In genomic region chr2:85911836-85912692, GRCh38 we compare ENCODE assay signal across 12 cellular contexts. TPM values are rescaled to one million over a fixed set of nuclear protein-coding genes. Genes with fewer than 3 reads are reported as not detected.
DNase-seq lines count a peak whose midpoint lies in the region; ATAC-seq, FAIRE-seq and TF ChIP-seq lines count a peak whose summit lies in the region.
"Had no signal": no experiment of that assay in that cellular context is flagged by ENCODE, and none has a peak within 500 bp of the region (broad histone marks: within the 10 kb centered on the region; RNA-seq: fewer than 3 reads in every experiment).

No MANE protein-coding gene starts in this region.

- H3K4me1 ChIP-seq in mammary epithelial cell (ENCODE audit: insufficient read depth, low read length) (peaks cover 33% of the 10 kb centered on the region), urinary bladder (ENCODE audit: insufficient read depth) (no peaks in the 10 kb centered on the region), HepG2 (ENCODE audit: insufficient read depth, low read length) (peaks cover 30% of the 10 kb centered on the region)

- H3K4me2 ChIP-seq in mammary epithelial cell (ENCODE audit: insufficient read depth, low read depth, low read length), result peak overlapping the region; percentile 27
- H3K4me2 ChIP-seq in HepG2 (ENCODE audit: low read depth, low read length), result no peak overlapping the region

- peaks cover 7% of the 10 kb centered on the region for H3K4me1 Mint-ChIP-seq in activated CD8-positive, alpha-beta T cell treated with anti-CD3 and anti-CD28 coated beads for 36 hours (ENCODE audit: low read depth)
- peaks cover 2% of the 10 kb centered on the region for H3K4me1 Mint-ChIP-seq in activated CD8-positive, alpha-beta T cell treated with anti-CD3 and anti-CD28 coated beads, Interleukin-2, amount 10 ng/mL, durations not matched to agents 7 days and 5 days (ENCODE audit: low read depth)

- H3K4me3 ChIP-seq in mammary epithelial cell (replicated peaks in 1 of 3; ENCODE audit: insufficient read depth in 1 of 3, low read depth in 2 of 3, low read length in 3 of 3), result no peak overlapping the region
- no peak overlapping the region for H3K4me3 ChIP-seq in urinary bladder (ENCODE audit: low read depth, low read length)
- no peak overlapping the region for H3K4me3 ChIP-seq in HepG2 (replicated peaks in 1 of 3; ENCODE audit: insufficient read depth in 1 of 3, low read depth in 2 of 3, low read length in 3 of 3)

- H3K27me3 ChIP-seq in mammary epithelial cell (ENCODE audit: insufficient read depth, low read length) (no peaks in the 10 kb centered on the region), HepG2 (ENCODE audit: control insufficient read depth in 1 of 2, insufficient read depth in 2 of 2, low read length in 2 of 2) (peaks cover 0 to 3% of the 10 kb centered on the region in 2 experiments; a peak in 1 of 5 replicates)
- H3K27me3 ChIP-seq: neutrophil had no signal

- H2AFZ ChIP-seq in mammary epithelial cell (ENCODE audit: low read depth, low read length) (peak overlapping the region; percentile 45), HepG2 (ENCODE audit: low read length) (no peak overlapping the region)

- TF ChIP-seq EP300 in HepG2 (IDR thresholded peaks at IDR 0.05; ENCODE audit: low read depth in 2 of 2, low read length in 2 of 2) (no peak), HepG2 (CRISPR knock-in tag; IDR thresholded peaks at IDR 0.05; ENCODE audit: borderline replicate concordance) (no peak)

- no peak for FAIRE-seq in HepG2 (lab: Jason Lieb, UNC)
- FAIRE-seq: endometrium had no signal

- ATAC-seq in activated CD8-positive, alpha-beta T cell treated with anti-CD3 and anti-CD28 coated beads for 36 hours, result no peak
- ATAC-seq in activated CD8-positive, alpha-beta T cell treated with anti-CD3 and anti-CD28 coated beads, Interleukin-2, amount 10 ng/mL, durations not matched to agents 7 days and 5 days, result no peak
- ATAC-seq in HepG2, result no peak

- in situ Hi-C loops in mammary epithelial cell (cut with MboI; ENCODE audit: low sequenced_read_pairs in 2 of 2), result no loop called here
- in situ Hi-C loops in HepG2 (cut with HindIII; ENCODE audit: extremely low pct_ligation_motif_present, low pct_unique_long_range_greater_than_20kb), result no loop called here

- dilution Hi-C loops in mammary epithelial cell (cut with HindIII; ENCODE audit: low sequenced_read_pairs), result no loop called here

- H3K36me3 Mint-ChIP-seq in activated CD8-positive, alpha-beta T cell treated with anti-CD3 and anti-CD28 coated beads for 36 hours (ENCODE audit: low read depth), result no peaks in the 10 kb centered on the region
- H3K36me3 Mint-ChIP-seq in activated CD8-positive, alpha-beta T cell treated with anti-CD3 and anti-CD28 coated beads, Interleukin-2, amount 10 ng/mL, durations not matched to agents 7 days and 5 days (ENCODE audit: low read depth), result no peaks in the 10 kb centered on the region

- H3K79me2 ChIP-seq in mammary epithelial cell (ENCODE audit: insufficient read depth, low read length) (no peaks in the 10 kb centered on the region), HepG2 (ENCODE audit: insufficient read depth, low read length) (no peaks in the 10 kb centered on the region)

- POLR2A ChIA-PET in activated CD8-positive, alpha-beta T cell treated with anti-CD3 and anti-CD28 coated beads for 36 hours (lab: Charles Lee), result no interaction called here
- POLR2A ChIA-PET in activated CD8-positive, alpha-beta T cell treated with anti-CD3 and anti-CD28 coated beads, Interleukin-2, amount 10 ng/mL, durations not matched to agents 7 days and 5 days (lab: Charles Lee), result interaction anchor here (0.5 kb wide), 1 partner anchor 160 kb away, joined by 3 read pairs; no protein-coding TSS in a partner anchor
- POLR2A ChIA-PET in HepG2 (lab: Yijun Ruan, JAX), result no interaction called here

- TF ChIP-seq CTCF in activated CD8-positive, alpha-beta T cell treated with anti-CD3 and anti-CD28 coated beads for 36 hours (IDR thresholded peaks at IDR 0.05), result no peak
- TF ChIP-seq CTCF in mammary epithelial cell (conservative IDR thresholded peaks at IDR 0.05 in 1 of 2, IDR thresholded peaks at IDR 0.05 in 1 of 2; ENCODE audit: extremely low read depth in 1 of 2, insufficient read depth in 1 of 2, low read depth in 1 of 2, low read length in 2 of 2) (no peak), HepG2 (CRISPR knock-in tag; IDR thresholded peaks at IDR 0.05) (no peak)

- no peaks in the 10 kb centered on the region for H3K9me3 Mint-ChIP-seq in activated CD8-positive, alpha-beta T cell treated with anti-CD3 and anti-CD28 coated beads for 36 hours
- H3K9me3 Mint-ChIP-seq in activated CD8-positive, alpha-beta T cell treated with anti-CD3 and anti-CD28 coated beads, Interleukin-2, amount 10 ng/mL, durations not matched to agents 7 days and 5 days (ENCODE audit: insufficient read depth), result no peaks in the 10 kb centered on the region

- 28% methylated on average over 7 of the region's 7 CpGs for WGBS in mammary epithelial cell (ENCODE audit: low coverage, missing lambda C conversion rate)
- WGBS in urinary bladder, result 33% methylated on average over 7 of the region's 7 CpGs
- WGBS in HepG2 (ENCODE audit: low lambda C conversion rate), result 48% methylated on average over 7 of the region's 7 CpGs

- H3K4me3 Mint-ChIP-seq in activated CD8-positive, alpha-beta T cell treated with anti-CD3 and anti-CD28 coated beads for 36 hours, result no peak overlapping the region
- no peak overlapping the region for H3K4me3 Mint-ChIP-seq in activated CD8-positive, alpha-beta T cell treated with anti-CD3 and anti-CD28 coated beads, Interleukin-2, amount 10 ng/mL, durations not matched to agents 7 days and 5 days

- TF ChIP-seq POLR2A in HepG2 (IDR thresholded peaks at IDR 0.05; ENCODE audit: insufficient read depth in 1 of 2, low read depth in 2 of 2, low read length in 2 of 2), result no peak

- H3K27ac Mint-ChIP-seq in activated CD8-positive, alpha-beta T cell treated with anti-CD3 and anti-CD28 coated beads for 36 hours, result no peak overlapping the region
- no peak overlapping the region for H3K27ac Mint-ChIP-seq in activated CD8-positive, alpha-beta T cell treated with anti-CD3 and anti-CD28 coated beads, Interleukin-2, amount 10 ng/mL, durations not matched to agents 7 days and 5 days

- H3K27ac ChIP-seq in mammary epithelial cell (ENCODE audit: insufficient read depth, low read depth, low read length), result peak overlapping the region; percentile 94
- H3K27ac ChIP-seq in urinary bladder (ENCODE audit: low read depth), result peak overlapping the region; percentile 11
- no peak overlapping the region for H3K27ac ChIP-seq in HepG2 (ENCODE audit: extremely low read length, insufficient read depth, low read length)
- H3K27ac ChIP-seq: C4-2B, neutrophil had no signal

- BruUV-seq in mammary epithelial cell (replicated peaks; lab: Mats Ljungman, UMichigan), result TSS peak; percentile 72
- BruUV-seq in HepG2 (replicated peaks; lab: Mats Ljungman, UMichigan), result no TSS peak

- TF ChIP-seq RAD21 in HepG2 (CRISPR knock-in tag; IDR thresholded peaks at IDR 0.05), result no peak

- H3K9ac ChIP-seq in mammary epithelial cell (ENCODE audit: insufficient read depth, low read length) (peak overlapping the region; percentile 68), HepG2 (ENCODE audit: insufficient read depth, low read depth, low read length) (no peak overlapping the region)

- CTCF ChIA-PET in activated CD8-positive, alpha-beta T cell treated with anti-CD3 and anti-CD28 coated beads for 36 hours (lab: Charles Lee), result interaction anchor here (1.1 to 1.9 kb wide), 3 partner anchors 24 to 98 kb away, joined by 3 to 6 read pairs (median 5); partner anchors contain the start of gene ST3GAL5
- CTCF ChIA-PET in activated CD8-positive, alpha-beta T cell treated with anti-CD3 and anti-CD28 coated beads, Interleukin-2, amount 10 ng/mL, durations not matched to agents 7 days and 5 days (lab: Charles Lee), result interaction anchor here (1.0 to 1.1 kb wide), 2 partner anchors 10 to 164 kb away, joined by 3 to 4 read pairs; no protein-coding TSS in a partner anchor
- CTCF ChIA-PET in mammary epithelial cell (lab: Charles Lee; ENCODE audit: low non-redundant PET), result no interaction called here
- CTCF ChIA-PET in HepG2 (lab: Yijun Ruan, JAX; ENCODE audit: low intra/inter-chr PET ratio, low total read pairs), result no interaction called here

- H4K20me1 ChIP-seq in mammary epithelial cell (ENCODE audit: insufficient read depth, low read length) (no peaks in the 10 kb centered on the region), HepG2 (ENCODE audit: insufficient read depth, low read length) (no peaks in the 10 kb centered on the region)

- intact Hi-C loops in activated CD8-positive, alpha-beta T cell treated with anti-CD3 and anti-CD28 coated beads for 36 hours (cut with micrococcal nuclease), result no loop called here
- intact Hi-C loops in mammary epithelial cell (cut with micrococcal nuclease), result loop anchor here (1.0 kb wide), 1 partner anchor 18 kb away; no protein-coding TSS in a partner anchor
- intact Hi-C loops in HepG2 (cut with micrococcal nuclease; ENCODE audit: unreplicated experiment), result no loop called here

- DNase-seq in activated CD8-positive, alpha-beta T cell treated with anti-CD3 and anti-CD28 coated beads for 36 hours, result peak; percentile 30
- DNase-seq in activated CD8-positive, alpha-beta T cell treated with anti-CD3 and anti-CD28 coated beads, Interleukin-2, amount 10 ng/mL, durations not matched to agents 7 days and 5 days, result no peak
- DNase-seq in mammary epithelial cell (peak; percentile 94), medulla oblongata (ENCODE audit: extremely low spot score) (peak; percentile 61), SIG-M5 (lab: John Stamatoyannopoulos, UW) (no peak), HepG2 (ENCODE audit: low spot score) (no peak), RPMI8226 (no peak)
- DNase-seq: NCI-H526 treated with DMSO at 0.1 percent for 48 hours had no signal

- H3K36me3 ChIP-seq in mammary epithelial cell (ENCODE audit: insufficient read depth, low read length) (no peaks in the 10 kb centered on the region), urinary bladder (ENCODE audit: insufficient read depth) (no peaks in the 10 kb centered on the region), HepG2 (replicated peaks in 1 of 2; ENCODE audit: control insufficient read depth in 1 of 2, insufficient read depth in 2 of 2, low read length in 2 of 2) (no peaks in the 10 kb centered on the region)
- H3K36me3 ChIP-seq: neutrophil had no signal

- H3K9me3 ChIP-seq in mammary epithelial cell (replicated peaks; ENCODE audit: insufficient read depth, low read length) (peaks cover 6% of the 10 kb centered on the region), HepG2 (ENCODE audit: low read length) (no peaks in the 10 kb centered on the region)
- H3K9me3 ChIP-seq: neutrophil had no signal

- H3K27me3 Mint-ChIP-seq in activated CD8-positive, alpha-beta T cell treated with anti-CD3 and anti-CD28 coated beads for 36 hours, result no peaks in the 10 kb centered on the region
- H3K27me3 Mint-ChIP-seq in activated CD8-positive, alpha-beta T cell treated with anti-CD3 and anti-CD28 coated beads, Interleukin-2, amount 10 ng/mL, durations not matched to agents 7 days and 5 days (ENCODE audit: low read depth), result no peaks in the 10 kb centered on the region

RNA-seq across cellular contexts. Expression of gene ST3GAL5, which starts 23.3 kb away (rescaled TPM):
- total RNA-seq in activated CD8-positive, alpha-beta T cell treated with anti-CD3 and anti-CD28 coated beads for 36 hours, result 10 to 100 TPM; 21.1 to 21.5 TPM
- 10 to 100 TPM; 43.4 to 46.7 TPM for total RNA-seq in activated CD8-positive, alpha-beta T cell treated with anti-CD3 and anti-CD28 coated beads, Interleukin-2, amount 10 ng/mL, durations not matched to agents 7 days and 5 days
- total RNA-seq in mammary epithelial cell, result 10 to 100 TPM; 12.0 to 25.1 TPM
- 13.0 TPM for polyA plus RNA-seq in mammary epithelial cell
- polyA minus RNA-seq in mammary epithelial cell, result 2.9 TPM
- 59.4 TPM for total RNA-seq in urinary bladder
- 31.1 TPM for polyA plus RNA-seq in urinary bladder
- total RNA-seq in HepG2 (2016; rRNA removed; fragmentation: Illumina TruSeq; extraction: Trizol), result 1.3 TPM in 2 replicates
- total RNA-seq in HepG2 (2016; cell fraction: cytosol; rRNA removed; fragmentation: Illumina TruSeq; extraction: Trizol; ENCODE audit: low read depth), result 1.4 and 2.7 TPM in 2 replicates
- 1.3 and 1.4 TPM in 2 replicates for total RNA-seq in HepG2 (2016; cell fraction: insoluble cytoplasmic fraction; rRNA removed; fragmentation: Illumina TruSeq; extraction: Trizol)
- 3.0 and 3.4 TPM in 2 replicates for total RNA-seq in HepG2 (2016; cell fraction: membrane; rRNA removed; fragmentation: Illumina TruSeq; extraction: Trizol)
- total RNA-seq in HepG2 (2016; cell fraction: nucleus; rRNA removed; fragmentation: Illumina TruSeq; extraction: Trizol), result 1.9 and 2.0 TPM in 2 replicates
- 2.0 and 2.1 TPM in 2 replicates for polyA plus RNA-seq in HepG2 (2011; rRNA removed)
- polyA plus RNA-seq in HepG2 (2011; cell fraction: cytosol; rRNA removed), result 0.91 and 1.9 TPM in 2 replicates
- polyA plus RNA-seq in HepG2 (2011; cell fraction: nucleus; rRNA removed), result 1.2 and 1.9 TPM in 2 replicates
- 1.2 and 1.4 TPM in 2 replicates for polyA plus RNA-seq in HepG2 (2012)
- 2.0 and 2.2 TPM in 2 replicates for polyA plus RNA-seq in HepG2 (2016; cell fraction: cytosol; fragmentation: Illumina TruSeq; extraction: Trizol; ENCODE audit: low read depth)
- 1.2 and 1.5 TPM in 2 replicates for polyA plus RNA-seq in HepG2 (2016; cell fraction: insoluble cytoplasmic fraction; fragmentation: Illumina TruSeq; extraction: Trizol; ENCODE audit: low read depth)
- 1.9 and 2.8 TPM in 2 replicates for polyA plus RNA-seq in HepG2 (2016; cell fraction: membrane; fragmentation: Illumina TruSeq; extraction: Trizol; ENCODE audit: low read depth)
- polyA plus RNA-seq in HepG2 (2016; cell fraction: nucleus; fragmentation: Illumina TruSeq; extraction: Trizol; ENCODE audit: insufficient read depth, low read depth), result 2.6 and 2.7 TPM in 2 replicates
- polyA minus RNA-seq in HepG2 (2011; rRNA and poly(A)+ RNA removed; ENCODE audit: low replicate concordance), result 1.2 and 2.0 TPM in 2 replicates
- 0.97 and 1.6 TPM in 2 replicates for polyA minus RNA-seq in HepG2 (2011; cell fraction: cytosol; rRNA and poly(A)+ RNA removed)
- 5.7 and 6.5 TPM in 2 replicates for polyA minus RNA-seq in HepG2 (2011; cell fraction: nucleus; rRNA and poly(A)+ RNA removed)

Comparison
In these comparisons a context has a peak if more than half of its experiments do, and no peak if none do; other contexts are left out.
1. DNase-seq: peak in activated CD8-positive, alpha-beta T cell treated with anti-CD3 and anti-CD28 coated beads for 36 hours (single experiment), mammary epithelial cell (single experiment) and medulla oblongata (single experiment); none in activated CD8-positive, alpha-beta T cell treated with anti-CD3 and anti-CD28 coated beads, Interleukin-2, amount 10 ng/mL, durations not matched to agents 7 days and 5 days (single experiment), SIG-M5 (single experiment), HepG2 (single experiment) and RPMI8226 (single experiment).
2. CTCF ChIA-PET loops: an anchor here in activated CD8-positive, alpha-beta T cell treated with anti-CD3 and anti-CD28 coated beads for 36 hours (1.1 to 1.9 kb wide) and activated CD8-positive, alpha-beta T cell treated with anti-CD3 and anti-CD28 coated beads, Interleukin-2, amount 10 ng/mL, durations not matched to agents 7 days and 5 days (1.0 to 1.1 kb wide); none called in mammary epithelial cell and HepG2.